In genomic region chr17:35747540-35748017, GRCh38 we compare ENCODE assay signal across 8 cellular contexts. TPM values are rescaled to one million over a fixed set of nuclear protein-coding genes. Genes with fewer than 3 reads are reported as not detected.
DNase-seq lines count a peak whose midpoint lies in the region; ATAC-seq, FAIRE-seq and TF ChIP-seq lines count a peak whose summit lies in the region.

No MANE protein-coding gene starts in this region.

- H3K4me2 ChIP-seq in astrocyte (ENCODE audit: low read length) = no peak overlapping the region

- no peak overlapping the region for H3K4me3 Mint-ChIP-seq in astrocyte (ENCODE audit: unreplicated experiment)

- no peak overlapping the region for H2AFZ ChIP-seq in astrocyte (ENCODE audit: low read depth, low read length)

- H3K4me1 Mint-ChIP-seq in astrocyte (ENCODE audit: low read depth, unreplicated experiment) = no peaks in the 10 kb centered on the region

- H3K9me3 ChIP-seq in astrocyte (ENCODE audit: insufficient read depth, low read depth, low read length) = no peaks in the 10 kb centered on the region

- H3K79me2 ChIP-seq in astrocyte (ENCODE audit: insufficient read depth, low read length) = no peaks in the 10 kb centered on the region

- no peak for FAIRE-seq in astrocyte (lab: Jason Lieb, UNC)

- no peaks in the 10 kb centered on the region for H3K36me3 ChIP-seq in astrocyte (ENCODE audit: insufficient read depth, low read length)

- no peak overlapping the region for H3K27ac Mint-ChIP-seq in astrocyte (ENCODE audit: unreplicated experiment)

- H3K4me1 ChIP-seq in astrocyte (ENCODE audit: insufficient read depth, low read length) = peaks cover 6% of the 10 kb centered on the region

- H3K27me3 Mint-ChIP-seq in astrocyte (ENCODE audit: low read depth, unreplicated experiment) = peaks cover 51% of the 10 kb centered on the region

- no peak overlapping the region for H3K27ac ChIP-seq in astrocyte (ENCODE audit: low read depth, low read length)

- DNase-seq in NCI-H187 (lab: John Stamatoyannopoulos, UW) (peak; percentile 37), NCI-H187 treated with DMSO at 0.1 percent for 48 hours (lab: John Stamatoyannopoulos, UW) (no peak), NCI-H146 (lab: John Stamatoyannopoulos, UW) (peak; percentile 71), T-helper 9 cell (peak; percentile 72), astrocyte (ENCODE audit: low read depth) (peak; percentile 40), hypothalamus (lab: John Stamatoyannopoulos, UW) (peak in 45 of 51 donors; percentile 7 to 76 (median 46)), smooth muscle cell of the brain vasculature (ENCODE audit: low read depth, low spot score) (peak; percentile 63)

- H3K4me3 ChIP-seq in astrocyte (ENCODE audit: insufficient read depth, low read depth, low read length) = no peak overlapping the region

- no peaks in the 10 kb centered on the region for H3K36me3 Mint-ChIP-seq in astrocyte (ENCODE audit: low read depth, unreplicated experiment)

- H4K20me1 ChIP-seq in astrocyte (ENCODE audit: insufficient read depth, low read length) = no peaks in the 10 kb centered on the region

- H3K9ac ChIP-seq in astrocyte (ENCODE audit: low read length) = no peak overlapping the region

- ATAC-seq in HG02571 (IDR thresholded peaks at IDR 0.05; ENCODE audit: unreplicated experiment) = no peak

- peaks cover 1% of the 10 kb centered on the region for H3K9me3 Mint-ChIP-seq in astrocyte (ENCODE audit: unreplicated experiment)

- peak; percentile 82 for TF ChIP-seq CTCF in astrocyte (IDR thresholded peaks at IDR 0.05; ENCODE audit: insufficient read depth, low read depth, low read length)

- peaks cover 20% of the 10 kb centered on the region for H3K27me3 ChIP-seq in astrocyte (ENCODE audit: insufficient read depth, low read length)

RNA-seq across cellular contexts. Expression of gene GAS2L2, which starts 5.5 kb away (rescaled TPM):
- total RNA-seq in astrocyte = 0.07 TPM in 1 of 2 replicates, not detected in the other

RNA-seq across cellular contexts. Expression of gene C17orf50, which starts 13.1 kb away (rescaled TPM):
- not detected in 2 replicates for total RNA-seq in astrocyte

RNA-seq across cellular contexts. Expression of gene RASL10B, which starts 16.1 kb away (rescaled TPM):
- 19.1 and 21.7 TPM in 2 replicates for total RNA-seq in astrocyte

RNA-seq across cellular contexts. Expression of gene MMP28, which starts 47.9 kb away (rescaled TPM):
- total RNA-seq in astrocyte = 1.2 and 2.6 TPM in 2 replicates
